Comparison of ENCODE assay signal across 14 cellular contexts in genomic region chr2:23620841-23621341, GRCh38.
DNase-seq lines count a peak whose midpoint lies in the region; ATAC-seq and TF ChIP-seq lines count a peak whose summit lies in the region.
"Had no signal": no experiment of that assay in that cellular context is flagged by ENCODE, and none has a peak within 500 bp of the region (broad histone marks: within the 10 kb centered on the region; RNA-seq: fewer than 3 reads in every experiment).

No MANE protein-coding gene starts in this region.

- 59 to 75% methylated on average over 14 of the region's 14 CpGs for WGBS in lower leg skin, 2 donors

- no peaks in the 10 kb centered on the region for H3K9me3 ChIP-seq in effector memory CD4-positive, alpha-beta T cell (ENCODE audit: control insufficient read depth, low read length)

- peaks cover 57% of the 10 kb centered on the region for H3K4me1 ChIP-seq in rectal smooth muscle tissue (ENCODE audit: control insufficient read depth, insufficient read depth, low read length)
- H3K4me1 ChIP-seq in effector memory CD4-positive, alpha-beta T cell (ENCODE audit: control insufficient read depth, insufficient read depth, low read length, poor library complexity, severe bottlenecking), result no peaks in the 10 kb centered on the region

- no peaks in the 10 kb centered on the region for H3K27me3 ChIP-seq in rectal smooth muscle tissue (ENCODE audit: control insufficient read depth, insufficient read depth, low read length)
- no peaks in the 10 kb centered on the region for H3K27me3 ChIP-seq in effector memory CD4-positive, alpha-beta T cell (replicated peaks; ENCODE audit: control insufficient read depth, insufficient read depth, low read length, poor library complexity, severe bottlenecking)

- intact Hi-C loops in lower leg skin (cut with DNase I; ENCODE audit: low total_unique reads), result no loop called here

- peak; percentile 71 for ATAC-seq in GM18868 (IDR thresholded peaks at IDR 0.05; ENCODE audit: unreplicated experiment)
- ATAC-seq in GM21576 (IDR thresholded peaks at IDR 0.05; ENCODE audit: unreplicated experiment), result no peak
- no peak for ATAC-seq in HG03439 (IDR thresholded peaks at IDR 0.05; ENCODE audit: unreplicated experiment)
- ATAC-seq: activated CD8-positive, alpha-beta T cell treated with anti-CD3 and anti-CD28 coated beads, Interleukin-2, amount 10 ng/mL, durations not matched to agents 7 days and 5 days; effector memory CD8-positive, alpha-beta T cell had no signal

- no peak for TF ChIP-seq POLR2A in lower leg skin (IDR thresholded peaks at IDR 0.05)

- no peak overlapping the region for H3K9ac ChIP-seq in rectal smooth muscle tissue (ENCODE audit: low read length)

- TF ChIP-seq CTCF in lower leg skin (IDR thresholded peaks at IDR 0.05), result no peak

- no peak overlapping the region for H3K4me3 ChIP-seq in rectal smooth muscle tissue (ENCODE audit: low read length)
- H3K4me3 ChIP-seq in lower leg skin (ENCODE audit: low read depth, poor library complexity, severe bottlenecking), result no peak overlapping the region
- no peak overlapping the region for H3K4me3 ChIP-seq in effector memory CD4-positive, alpha-beta T cell (ENCODE audit: insufficient read depth, low read depth, low read length, poor library complexity, severe bottlenecking)

- H3K27ac ChIP-seq in rectal smooth muscle tissue (ENCODE audit: low read depth, low read length), result peak overlapping the region; percentile 96
- H3K27ac ChIP-seq in effector memory CD4-positive, alpha-beta T cell (ENCODE audit: insufficient read depth, low read length, poor library complexity, severe bottlenecking), result no peak overlapping the region

- DNase-seq in NCI-H69 (lab: John Stamatoyannopoulos, UW) (peak; percentile 63), fibroblast of peridontal ligament (ENCODE audit: extremely low read depth) (peak; percentile 41), lower leg skin (ENCODE audit: low spot score in 2 of 2) (no peak)
- DNase-seq in effector memory CD4-positive, alpha-beta T cell, result no peak
- DNase-seq: activated CD8-positive, alpha-beta T cell treated with anti-CD3 and anti-CD28 coated beads, Interleukin-2, amount 10 ng/mL, durations not matched to agents 7 days and 5 days; activated naive CD4-positive, alpha-beta T cell treated with anti-CD3 and anti-CD28 coated beads, Interleukin-2, amount 50 U/mL, for 16 hours; DMS53; effector memory CD8-positive, alpha-beta T cell; stimulated activated CD4-positive, alpha-beta T cell treated with anti-CD3 and anti-CD28 coated beads, Interleukin-4, amount 100 ng/mL, for 1 hour; T-helper 1 cell had no signal

- no peaks in the 10 kb centered on the region for H3K36me3 ChIP-seq in rectal smooth muscle tissue (ENCODE audit: control insufficient read depth, insufficient read depth, low read length)
- no peaks in the 10 kb centered on the region for H3K36me3 ChIP-seq in effector memory CD4-positive, alpha-beta T cell (ENCODE audit: control insufficient read depth, insufficient read depth, low read length)

Comparison
In these comparisons a context has a peak if more than half of its experiments do, and no peak if none do; other contexts are left out.
1. DNase-seq: peak in NCI-H69 (single experiment) and fibroblast of peridontal ligament (single experiment); none in lower leg skin (0 of 2) and effector memory CD4-positive, alpha-beta T cell (0 of 3).